19 cellular contexts compared by ENCODE assay signal in the genomic region with DNA sequence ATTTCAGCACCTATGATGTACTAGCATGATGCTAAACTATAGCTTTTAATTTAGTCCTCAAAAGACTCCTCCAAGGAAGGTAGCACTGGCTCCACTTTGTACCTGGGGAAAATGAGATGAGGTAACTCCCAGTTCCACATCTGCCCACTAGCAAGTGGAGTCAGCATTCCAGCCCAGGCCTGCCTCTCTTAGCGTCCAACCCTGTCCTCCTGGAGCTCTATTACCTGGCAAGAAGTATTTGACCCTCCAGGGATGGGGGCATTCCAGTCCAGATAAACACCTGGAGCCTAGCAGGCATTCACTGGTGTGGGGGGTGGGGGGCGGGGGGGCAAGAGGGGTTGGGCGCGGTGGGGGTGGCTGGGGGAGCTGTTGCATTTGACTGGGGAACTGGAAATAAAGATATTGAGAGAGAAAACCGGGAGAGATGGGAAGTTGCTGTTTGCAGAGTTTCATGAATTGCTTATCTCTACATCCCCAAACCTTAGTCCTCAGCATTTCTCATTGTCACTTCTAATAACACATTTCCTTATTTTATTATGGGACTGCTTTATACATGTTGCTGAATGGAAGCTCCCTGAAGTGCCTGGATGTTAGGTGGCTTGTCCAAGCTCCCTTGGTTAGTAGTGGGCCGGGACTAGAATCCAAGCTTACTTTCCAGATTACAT. TPM values are rescaled to one million over a fixed set of nuclear protein-coding genes. Genes with fewer than 3 reads are reported as not detected.
DNase-seq lines count a peak whose midpoint lies in the region; ATAC-seq and TF ChIP-seq lines count a peak whose summit lies in the region.
"Had no signal": no experiment of that assay in that cellular context is flagged by ENCODE, and none has a peak within 500 bp of the region (broad histone marks: within the 10 kb centered on the region; RNA-seq: fewer than 3 reads in every experiment).

No MANE protein-coding gene starts in this region.

- no peak overlapping the region for H3K4me3 Mint-ChIP-seq in MCF 10A (ENCODE audit: unreplicated experiment)
- no peak overlapping the region for H3K4me3 Mint-ChIP-seq in WTC11
- H3K4me3 Mint-ChIP-seq in osteocyte (ENCODE audit: unreplicated experiment): no peak overlapping the region
- H3K4me3 Mint-ChIP-seq: activated naive CD8-positive, alpha-beta T cell treated with anti-CD3 and anti-CD28 coated beads for 36 hours; activated T-helper 1 cell treated with anti-CD3 and anti-CD28 coated beads, Interleukin-12 subunit alpha, Interleukin-12 subunit beta, Interleukin-2, Interleukin-4 antibody, amounts not matched to agents 30 ng/mL and 10 ng/mL and 1 ng/mL, durations not matched to agents 14 hours and 24 hours and 36 hours; CD4-positive, CD25-positive, alpha-beta regulatory T cell; HFFc6 had no signal

- H3K27me3 ChIP-seq in breast epithelium (no peaks in the 10 kb centered on the region), hepatocyte (no peaks in the 10 kb centered on the region), upper lobe of right lung (no peaks in the 10 kb centered on the region)
- H3K27me3 ChIP-seq: gastroesophageal sphincter had no signal

- BruUV-seq in MCF 10A (replicated peaks; lab: Mats Ljungman, UMichigan): no TSS peak

- H3K4me1 Mint-ChIP-seq in MCF 10A (ENCODE audit: insufficient read depth, unreplicated experiment) (peaks cover 4% of the 10 kb centered on the region), WTC11 (peaks cover 29% of the 10 kb centered on the region), osteocyte (ENCODE audit: unreplicated experiment) (peaks cover 5% of the 10 kb centered on the region)
- H3K4me1 Mint-ChIP-seq: activated naive CD8-positive, alpha-beta T cell treated with anti-CD3 and anti-CD28 coated beads for 36 hours had no signal

- peak; percentile 30 for DNase-seq in MCF 10A (ENCODE audit: unreplicated experiment)
- no peak for DNase-seq in breast epithelium (ENCODE audit: low spot score in 2 of 2)
- no peak for DNase-seq in WTC11 (ENCODE audit: low spot score)
- DNase-seq in hepatocyte (ENCODE audit: low spot score): no peak
- DNase-seq in upper lobe of right lung: no peak
- DNase-seq in osteocyte (ENCODE audit: extremely low spot score, unreplicated experiment): no peak
- DNase-seq: activated CD4-positive, CD25-positive, alpha-beta regulatory T cell treated with anti-CD3 and anti-CD28 coated beads, Interleukin-2, amount 50 U/mL, for 72 hours; activated naive CD8-positive, alpha-beta T cell treated with anti-CD3 and anti-CD28 coated beads for 36 hours; CD4-positive, CD25-positive, alpha-beta regulatory T cell; NCI-H1092; NCI-H2081; NCI-H524; stimulated activated CD4-positive, alpha-beta T cell treated with anti-CD3 and anti-CD28 coated beads, Interleukin-4, amount 100 ng/mL, for 24 hours had no signal

- no peak overlapping the region for H3K27ac Mint-ChIP-seq in MCF 10A (ENCODE audit: low read depth, unreplicated experiment)
- H3K27ac Mint-ChIP-seq in WTC11: peak overlapping the region; percentile 4; the same call in 1 of the 2 replicates
- no peak overlapping the region for H3K27ac Mint-ChIP-seq in osteocyte (ENCODE audit: unreplicated experiment)
- H3K27ac Mint-ChIP-seq: activated naive CD8-positive, alpha-beta T cell treated with anti-CD3 and anti-CD28 coated beads for 36 hours; activated T-helper 1 cell treated with anti-CD3 and anti-CD28 coated beads, Interleukin-12 subunit alpha, Interleukin-12 subunit beta, Interleukin-2, Interleukin-4 antibody, amounts not matched to agents 30 ng/mL and 10 ng/mL and 1 ng/mL, durations not matched to agents 14 hours and 24 hours and 36 hours; CD4-positive, CD25-positive, alpha-beta regulatory T cell had no signal

- H3K36me3 Mint-ChIP-seq in MCF 10A (ENCODE audit: insufficient read depth, unreplicated experiment) (no peaks in the 10 kb centered on the region), WTC11 (no peaks in the 10 kb centered on the region), osteocyte (ENCODE audit: unreplicated experiment) (no peaks in the 10 kb centered on the region)
- H3K36me3 Mint-ChIP-seq: activated naive CD8-positive, alpha-beta T cell treated with anti-CD3 and anti-CD28 coated beads for 36 hours; CD4-positive, CD25-positive, alpha-beta regulatory T cell had no signal

- H3K9me3 ChIP-seq in breast epithelium (no peaks in the 10 kb centered on the region), hepatocyte (ENCODE audit: low read depth) (no peaks in the 10 kb centered on the region), upper lobe of right lung (no peaks in the 10 kb centered on the region)
- H3K9me3 ChIP-seq: gastroesophageal sphincter had no signal

- peak; percentile 48; the same call in 1 of the 2 replicates for ATAC-seq in WTC11
- ATAC-seq in upper lobe of right lung: peak; percentile 63
- no peak for ATAC-seq in HG02623 (IDR thresholded peaks at IDR 0.05; ENCODE audit: unreplicated experiment)
- ATAC-seq in HG03521 (IDR thresholded peaks at IDR 0.05; ENCODE audit: unreplicated experiment): no peak

- no peaks in the 10 kb centered on the region for H3K36me3 ChIP-seq in breast epithelium
- H3K36me3 ChIP-seq in hepatocyte (replicated peaks; ENCODE audit: insufficient read depth, low read depth): no peaks in the 10 kb centered on the region
- H3K36me3 ChIP-seq in upper lobe of right lung: no peaks in the 10 kb centered on the region
- H3K36me3 ChIP-seq: gastroesophageal sphincter had no signal

- POLR2A ChIA-PET in MCF 10A (lab: Yijun Ruan, JAX): interaction anchor here (0.6 to 2.4 kb wide), 4 partner anchors 15 to 113 kb away, joined by 3 to 9 read pairs (median 4); a partner anchor contains a TSS
- POLR2A ChIA-PET in WTC11 (lab: Charles Lee): interaction anchor here (1.0 to 2.1 kb wide), 2 partner anchors 14 to 80 kb away, joined by 3 to 6 read pairs; a partner anchor contains a TSS

- H3K27ac ChIP-seq in breast epithelium (no peak overlapping the region), hepatocyte (peak overlapping the region; percentile 74), upper lobe of right lung (no peak overlapping the region)
- H3K27ac ChIP-seq: gastroesophageal sphincter had no signal

- H3K4me2 ChIP-seq in hepatocyte: no peak overlapping the region

- no peak for TF ChIP-seq CTCF in MCF 10A (IDR thresholded peaks at IDR 0.05; ENCODE audit: unreplicated experiment)
- no peak for TF ChIP-seq CTCF in breast epithelium (IDR thresholded peaks at IDR 0.05)
- no peak for TF ChIP-seq CTCF in WTC11 (IDR thresholded peaks at IDR 0.05)
- no peak for TF ChIP-seq CTCF in hepatocyte (IDR thresholded peaks at IDR 0.05; ENCODE audit: poor library complexity)
- no peak for TF ChIP-seq CTCF in upper lobe of right lung (IDR thresholded peaks at IDR 0.05)
- no peak for TF ChIP-seq CTCF in osteocyte (IDR thresholded peaks at IDR 0.05)

- H3K9me3 Mint-ChIP-seq in MCF 10A (ENCODE audit: unreplicated experiment): no peaks in the 10 kb centered on the region
- no peaks in the 10 kb centered on the region for H3K9me3 Mint-ChIP-seq in WTC11
- H3K9me3 Mint-ChIP-seq in osteocyte (ENCODE audit: unreplicated experiment): no peaks in the 10 kb centered on the region
- H3K9me3 Mint-ChIP-seq: activated naive CD8-positive, alpha-beta T cell treated with anti-CD3 and anti-CD28 coated beads for 36 hours; activated T-helper 1 cell treated with anti-CD3 and anti-CD28 coated beads, Interleukin-12 subunit alpha, Interleukin-12 subunit beta, Interleukin-2, Interleukin-4 antibody, amounts not matched to agents 30 ng/mL and 10 ng/mL and 1 ng/mL, durations not matched to agents 14 hours and 24 hours and 36 hours; HFFc6 had no signal

- H3K79me2 ChIP-seq in hepatocyte: no peaks in the 10 kb centered on the region

- H3K9me2 ChIP-seq in hepatocyte (replicated peaks; ENCODE audit: insufficient read depth): no peaks in the 10 kb centered on the region

- H3K4me1 ChIP-seq in breast epithelium (no peaks in the 10 kb centered on the region), hepatocyte (ENCODE audit: insufficient read depth) (peaks cover 12% of the 10 kb centered on the region), upper lobe of right lung (peaks cover 4% of the 10 kb centered on the region)

- no peak overlapping the region for H2AFZ ChIP-seq in hepatocyte

- no peak for TF ChIP-seq POLR2A in breast epithelium (IDR thresholded peaks at IDR 0.05)

- no peaks in the 10 kb centered on the region for H4K20me1 ChIP-seq in hepatocyte (ENCODE audit: insufficient read depth, poor library complexity, severe bottlenecking)

- H3K4me3 ChIP-seq in breast epithelium (no peak overlapping the region), hepatocyte (no peak overlapping the region), upper lobe of right lung (no peak overlapping the region)
- H3K4me3 ChIP-seq: coronary artery, gastroesophageal sphincter had no signal

- 27% methylated on average over 5 of the region's 6 CpGs for WGBS in hepatocyte (ENCODE audit: low lambda C conversion rate, missing lambda C conversion rate)

- intact Hi-C loops in MCF 10A (cut with micrococcal nuclease) (no loop called here), breast epithelium (cut with DNase I; ENCODE audit: low total_unique reads) (no loop called here), upper lobe of right lung (cut with DNase I) (no loop called here)

- H3K27me3 Mint-ChIP-seq in MCF 10A (ENCODE audit: insufficient read depth, unreplicated experiment) (no peaks in the 10 kb centered on the region), WTC11 (ENCODE audit: low read depth) (peaks cover 3% of the 10 kb centered on the region; the same call in 1 of the 2 replicates), osteocyte (ENCODE audit: unreplicated experiment) (peaks cover 8% of the 10 kb centered on the region)

- CTCF ChIA-PET in MCF 10A (lab: Yijun Ruan, JAX): interaction anchor here (0.6 to 1.9 kb wide), 8 partner anchors 9 to 249 kb away, joined by 3 to 5 read pairs (median 4); no protein-coding TSS in a partner anchor
- CTCF ChIA-PET in WTC11 (lab: Charles Lee): interaction anchor here (0.7 to 1.9 kb wide), 10 partner anchors 19 to 280 kb away, joined by 3 to 7 read pairs (median 4); a partner anchor contains a TSS

TF ChIP-seq in WTC11, 78 proteins besides CTCF, POLR2A, EP300 and RAD21 (continues in another document):
- TF ChIP-seq ZNF416 (CRISPR knock-in tag; IDR thresholded peaks at IDR 0.05): no peak
- TF ChIP-seq NR2C2 (CRISPR knock-in tag; IDR thresholded peaks at IDR 0.05): no peak
- no peak for TF ChIP-seq TCF7 (CRISPR knock-in tag; IDR thresholded peaks at IDR 0.05; ENCODE audit: low read depth)
- no peak for TF ChIP-seq FOXP1 (CRISPR knock-in tag; IDR thresholded peaks at IDR 0.05; ENCODE audit: borderline replicate concordance)
- TF ChIP-seq CREM (CRISPR knock-in tag; IDR thresholded peaks at IDR 0.05): no peak
- TF ChIP-seq MYBL2 (CRISPR knock-in tag; IDR thresholded peaks at IDR 0.05): no peak
- TF ChIP-seq ZNF232 (CRISPR knock-in tag; IDR thresholded peaks at IDR 0.05): no peak

RNA-seq across cellular contexts. Expression of a gene that starts 22.0 kb away (rescaled TPM):
- total RNA-seq in MCF 10A (2022) (2.6 and 4.3 TPM in 2 replicates), breast epithelium (10 to 100 TPM in 2 of 3 donors, 1 to 10 TPM in 1; 5.2 to 17.0 (median 12.1) TPM), WTC11 (2021) (52.8 to 103 TPM (median 53.7 TPM) in 3 replicates), hepatocyte (43.3 and 47.2 TPM in 2 replicates), upper lobe of right lung (42.5 TPM), osteocyte (1.8 and 2.1 TPM in 2 replicates)
- polyA plus RNA-seq in hepatocyte: 14.4 and 16.8 TPM in 2 replicates

Comparison
In these comparisons a context has a peak if more than half of its experiments do, and no peak if none do; other contexts are left out.
1. ATAC-seq: peak in WTC11 (single experiment) and upper lobe of right lung (single experiment); none in HG02623 (single experiment) and HG03521 (single experiment).